In the genomic region with DNA sequence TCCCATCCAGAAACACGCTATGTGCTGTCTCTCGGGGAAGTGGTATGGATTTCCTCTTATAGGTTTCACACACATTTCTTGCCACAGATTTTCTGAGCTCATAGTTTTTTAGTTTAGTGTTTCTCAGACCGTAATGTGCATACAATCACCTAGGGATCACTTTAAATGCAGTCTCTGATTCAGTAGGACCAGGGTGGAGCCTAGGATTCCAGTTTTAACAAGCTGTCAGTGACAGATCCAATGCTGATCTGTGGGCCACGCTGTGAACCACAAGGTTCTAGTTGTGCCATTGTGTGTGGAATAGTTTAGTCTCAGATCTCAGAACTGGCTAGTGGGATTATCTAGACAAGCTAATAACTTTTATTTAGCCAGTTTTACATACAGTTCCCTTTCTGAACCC, we compare ENCODE assay signal across 1 cellular context.
TF ChIP-seq lines count a peak whose summit lies in the region.

No MANE protein-coding gene starts in this region.

TF ChIP-seq in GM12891, 5 proteins besides CTCF, POLR2A, EP300 and RAD21 (continued from another document):
- TF ChIP-seq TAF1 (IDR thresholded peaks at IDR 0.05; ENCODE audit: low read depth, low read length) (no peak), PAX5 (IDR thresholded peaks at IDR 0.05; ENCODE audit: insufficient read depth, low read length, severe bottlenecking) (no peak), POU2F2 (IDR thresholded peaks at IDR 0.05; ENCODE audit: low read depth, low read length) (no peak)
TF ChIP-seq in GM12891: peak in this region for 0.
